ENCODE assay signal across 8 cellular contexts in genomic region chr7:106110885-106111670, GRCh38. TPM values are rescaled to one million over a fixed set of nuclear protein-coding genes. Genes with fewer than 3 reads are reported as not detected.
DNase-seq lines count a peak whose midpoint lies in the region; ATAC-seq, FAIRE-seq and TF ChIP-seq lines count a peak whose summit lies in the region.

No MANE protein-coding gene starts in this region.

- H3K4me3 ChIP-seq in SJCRH30 = peak overlapping the region; percentile 89
- peak overlapping the region; percentile 81 to 97 (median 88) for H3K4me3 ChIP-seq in endothelial cell of umbilical vein (replicated peaks in 1 of 3; ENCODE audit: insufficient read depth in 1 of 3, low read depth in 1 of 3, low read length in 3 of 3)
- H3K4me3 ChIP-seq in neural progenitor cell = peak overlapping the region; percentile 74

- H3K4me1 ChIP-seq in SJCRH30 (peaks cover 5% of the 10 kb centered on the region; the same call in 1 of the 2 replicates), endothelial cell of umbilical vein (ENCODE audit: control insufficient read depth, extremely low read depth, insufficient read depth, low read length) (peaks cover 12% of the 10 kb centered on the region), neural progenitor cell (peaks cover 25% of the 10 kb centered on the region)

- CTCF ChIA-PET in activated naive CD4-positive, alpha-beta T cell treated with anti-CD3 and anti-CD28 coated beads, Interleukin-2, amount 10 ng/mL, durations not matched to agents 7 days and 5 days (lab: Charles Lee) = interaction anchor here (1.2 kb wide), 2 partner anchors 43 to 52 kb away, joined by 4 to 7 read pairs; no protein-coding TSS in a partner anchor
- CTCF ChIA-PET in endothelial cell of umbilical vein (lab: Charles Lee) = interaction anchor here (0.9 to 2.6 kb wide), 10 partner anchors 11 to 53 kb away, joined by 3 to 14 read pairs (median 4); no protein-coding TSS in a partner anchor

- H2AFZ ChIP-seq in endothelial cell of umbilical vein (ENCODE audit: low read depth, low read length) (peak overlapping the region; percentile 83), neural progenitor cell (replicated peaks) (peak overlapping the region; percentile 95)

- peak overlapping the region; percentile 85 for H3K4me3 Mint-ChIP-seq in activated naive CD4-positive, alpha-beta T cell treated with anti-CD3 and anti-CD28 coated beads, Interleukin-2, amount 10 ng/mL, durations not matched to agents 7 days and 5 days
- H3K4me3 Mint-ChIP-seq in neural progenitor cell = peak overlapping the region; percentile 91

- peaks cover 8% of the 10 kb centered on the region for H3F3A ChIP-seq in neural progenitor cell (ENCODE audit: low read depth)

- intact Hi-C loops in endothelial cell of umbilical vein (cut with micrococcal nuclease) = no loop called here

- H3K4me2 ChIP-seq in endothelial cell of umbilical vein (ENCODE audit: insufficient read depth, low read length) (peak overlapping the region; percentile 92), neural progenitor cell (peak overlapping the region; percentile 81)

- H4K20me1 ChIP-seq in endothelial cell of umbilical vein (replicated peaks; ENCODE audit: control insufficient read depth, extremely low read depth, insufficient read depth, low read length) = no peaks in the 10 kb centered on the region
- peaks cover 32% of the 10 kb centered on the region for H4K20me1 ChIP-seq in neural progenitor cell (ENCODE audit: low read depth)

- no peaks in the 10 kb centered on the region for H3K9me1 ChIP-seq in endothelial cell of umbilical vein (replicated peaks; ENCODE audit: control insufficient read depth, extremely low read depth, insufficient read depth, low read length)

- no peaks in the 10 kb centered on the region for H3K27me3 ChIP-seq in SJCRH30
- H3K27me3 ChIP-seq in endothelial cell of umbilical vein (ENCODE audit: control insufficient read depth in 2 of 2, insufficient read depth in 2 of 2, low read length in 2 of 2) = no peaks in the 10 kb centered on the region
- peaks cover 16% of the 10 kb centered on the region for H3K27me3 ChIP-seq in neural progenitor cell

- H3K4me1 Mint-ChIP-seq in activated naive CD4-positive, alpha-beta T cell treated with anti-CD3 and anti-CD28 coated beads, Interleukin-2, amount 10 ng/mL, durations not matched to agents 7 days and 5 days = peaks cover 55% of the 10 kb centered on the region
- H3K4me1 Mint-ChIP-seq in neural progenitor cell = peaks cover 33% of the 10 kb centered on the region

- H3K9me3 Mint-ChIP-seq in activated naive CD4-positive, alpha-beta T cell treated with anti-CD3 and anti-CD28 coated beads, Interleukin-2, amount 10 ng/mL, durations not matched to agents 7 days and 5 days = no peaks in the 10 kb centered on the region
- H3K9me3 Mint-ChIP-seq in neural progenitor cell = no peaks in the 10 kb centered on the region

- H3K9ac ChIP-seq in endothelial cell of umbilical vein (replicated peaks; ENCODE audit: extremely low read depth, insufficient read depth, low read length) = peak overlapping the region; percentile 88
- H3K9ac ChIP-seq in neural progenitor cell = peak overlapping the region; percentile 33

- POLR2A ChIA-PET in endothelial cell of umbilical vein (lab: Charles Lee) = interaction anchor here (0.6 to 1.2 kb wide), 2 partner anchors 38 to 174 kb away, joined by 3 to 4 read pairs; partner anchors contain the start of gene NAMPT

- TF ChIP-seq POLR2A in endothelial cell of umbilical vein (IDR thresholded peaks at IDR 0.05; ENCODE audit: low read depth, low read length) = no peak

- H3K36me3 Mint-ChIP-seq in activated naive CD4-positive, alpha-beta T cell treated with anti-CD3 and anti-CD28 coated beads, Interleukin-2, amount 10 ng/mL, durations not matched to agents 7 days and 5 days = peaks cover 14% of the 10 kb centered on the region
- peaks cover 2% of the 10 kb centered on the region for H3K36me3 Mint-ChIP-seq in neural progenitor cell

- dilution Hi-C loops in endothelial cell of umbilical vein (cut with MboI; ENCODE audit: extremely low pct_ligation_motif_present, low sequenced_read_pairs) = no loop called here

- H3K36me3 ChIP-seq in SJCRH30 = peaks cover 3% of the 10 kb centered on the region; the same call in 1 of the 2 replicates
- no peaks in the 10 kb centered on the region for H3K36me3 ChIP-seq in endothelial cell of umbilical vein (ENCODE audit: control insufficient read depth in 2 of 2, extremely low read depth in 1 of 2, insufficient read depth in 2 of 2, low read length in 2 of 2)
- peaks cover 4% of the 10 kb centered on the region for H3K36me3 ChIP-seq in neural progenitor cell

- H3K27ac ChIP-seq in SJCRH30 = peak overlapping the region; percentile 84
- peak overlapping the region; percentile 79 for H3K27ac ChIP-seq in endothelial cell of umbilical vein (ENCODE audit: insufficient read depth, low read depth, low read length)
- no peak overlapping the region for H3K27ac ChIP-seq in neural progenitor cell

- peak; percentile 75 for FAIRE-seq in endothelial cell of umbilical vein (lab: Jason Lieb, UNC)

- TF ChIP-seq CTCF in endothelial cell of umbilical vein (IDR thresholded peaks at IDR 0.05; ENCODE audit: extremely low read depth in 1 of 2, insufficient read depth in 1 of 2, low read depth in 1 of 2, low read length in 2 of 2) = no peak
- TF ChIP-seq CTCF in neural progenitor cell (IDR thresholded peaks at IDR 0.05) = no peak

- H3K79me2 ChIP-seq in endothelial cell of umbilical vein (ENCODE audit: control insufficient read depth, insufficient read depth, low read length) = peaks cover 52% of the 10 kb centered on the region
- H3K79me2 ChIP-seq in neural progenitor cell (ENCODE audit: low read depth) = peaks cover 51% of the 10 kb centered on the region

- TSS peak; percentile 57 for BruUV-seq in endothelial cell of umbilical vein (replicated peaks; lab: Mats Ljungman, UMichigan)

- H3K27ac Mint-ChIP-seq in activated naive CD4-positive, alpha-beta T cell treated with anti-CD3 and anti-CD28 coated beads, Interleukin-2, amount 10 ng/mL, durations not matched to agents 7 days and 5 days = peak overlapping the region; percentile 79
- peak overlapping the region; percentile 42 for H3K27ac Mint-ChIP-seq in neural progenitor cell

- ATAC-seq in GM18861 (IDR thresholded peaks at IDR 0.05; ENCODE audit: unreplicated experiment) (no peak), HG02938 (IDR thresholded peaks at IDR 0.05; ENCODE audit: unreplicated experiment) (no peak)

- DNase-seq in activated naive CD4-positive, alpha-beta T cell treated with anti-CD3 and anti-CD28 coated beads, Interleukin-2, amount 10 ng/mL, durations not matched to agents 7 days and 5 days = no peak
- no peak for DNase-seq in activated naive CD4-positive, alpha-beta T cell treated with Interleukin-2 at 50 U/mL for 16 hours
- DNase-seq in SJCRH30 (no peak), endothelial cell of umbilical vein (ENCODE audit: low read depth, low spot score) (peak; percentile 74), neural progenitor cell (ENCODE audit: low spot score) (peak; percentile 33)
- no peak for DNase-seq in stimulated activated CD4-positive, alpha-beta T cell treated with anti-CD3 and anti-CD28 coated beads, Interleukin-1b, Interleukin-23, amount 100 ng/mL, for 48 hours

- peaks cover 4% of the 10 kb centered on the region for H3K27me3 Mint-ChIP-seq in activated naive CD4-positive, alpha-beta T cell treated with anti-CD3 and anti-CD28 coated beads, Interleukin-2, amount 10 ng/mL, durations not matched to agents 7 days and 5 days
- H3K27me3 Mint-ChIP-seq in neural progenitor cell (ENCODE audit: insufficient read depth, low read depth) = peaks cover 2% of the 10 kb centered on the region

- H3K9me3 ChIP-seq in SJCRH30 (replicated peaks) (no peaks in the 10 kb centered on the region), endothelial cell of umbilical vein (replicated peaks; ENCODE audit: control insufficient read depth, insufficient read depth, low read length) (no peaks in the 10 kb centered on the region), neural progenitor cell (ENCODE audit: low read depth) (no peaks in the 10 kb centered on the region)

TF ChIP-seq in endothelial cell of umbilical vein, 7 proteins besides CTCF, POLR2A, EP300 and RAD21:
- TF ChIP-seq EZH2 (IDR thresholded peaks at IDR 0.05; ENCODE audit: borderline replicate concordance, low read depth, low read length, severe bottlenecking) = no peak

RNA-seq across cellular contexts. Expression of gene SYPL1, which starts 1.0 kb away (rescaled TPM):
- 42.8 and 47.5 TPM in 2 replicates for total RNA-seq in SJCRH30 (2014; rRNA removed; shearing (Covaris generic))
- total RNA-seq in endothelial cell of umbilical vein (66.6 and 67.1 TPM in 2 replicates), neural progenitor cell (ENCODE audit: low replicate concordance) (29.9 and 48.8 TPM in 2 replicates)
- polyA plus RNA-seq in endothelial cell of umbilical vein = 51.2 and 59.8 TPM in 2 replicates
- polyA plus RNA-seq in endothelial cell of umbilical vein (2011; cell fraction: cytosol; rRNA removed) = 50.5 and 51.5 TPM in 2 replicates
- 19.3 and 27.3 TPM in 2 replicates for polyA plus RNA-seq in endothelial cell of umbilical vein (2011; cell fraction: nucleus; rRNA removed)
- 57.2 and 78.4 TPM in 2 replicates for polyA plus RNA-seq in endothelial cell of umbilical vein (2012)
- polyA minus RNA-seq in endothelial cell of umbilical vein = 65.1 and 75.2 TPM in 2 replicates
- 17.4 TPM for polyA minus RNA-seq in endothelial cell of umbilical vein (2011; cell fraction: cytosol; rRNA and poly(A)+ RNA removed)
- 17.0 and 28.4 TPM in 2 replicates for polyA minus RNA-seq in endothelial cell of umbilical vein (2011; cell fraction: nucleus; rRNA and poly(A)+ RNA removed)

Comparison
In these comparisons a context has a peak if more than half of its experiments do, and no peak if none do; other contexts are left out.
1. DNase-seq: peak in endothelial cell of umbilical vein (single experiment) and neural progenitor cell (single experiment); none in activated naive CD4-positive, alpha-beta T cell treated with anti-CD3 and anti-CD28 coated beads, Interleukin-2, amount 10 ng/mL, durations not matched to agents 7 days and 5 days (single experiment), activated naive CD4-positive, alpha-beta T cell treated with Interleukin-2 at 50 U/mL for 16 hours (single experiment), SJCRH30 (0 of 2) and stimulated activated CD4-positive, alpha-beta T cell treated with anti-CD3 and anti-CD28 coated beads, Interleukin-1b, Interleukin-23, amount 100 ng/mL, for 48 hours (single experiment).
2. Peak in every context shown above with its lines, with median percentiles within 50 percentile points of each other: H3K4me3 ChIP-seq.